In the genomic region with DNA sequence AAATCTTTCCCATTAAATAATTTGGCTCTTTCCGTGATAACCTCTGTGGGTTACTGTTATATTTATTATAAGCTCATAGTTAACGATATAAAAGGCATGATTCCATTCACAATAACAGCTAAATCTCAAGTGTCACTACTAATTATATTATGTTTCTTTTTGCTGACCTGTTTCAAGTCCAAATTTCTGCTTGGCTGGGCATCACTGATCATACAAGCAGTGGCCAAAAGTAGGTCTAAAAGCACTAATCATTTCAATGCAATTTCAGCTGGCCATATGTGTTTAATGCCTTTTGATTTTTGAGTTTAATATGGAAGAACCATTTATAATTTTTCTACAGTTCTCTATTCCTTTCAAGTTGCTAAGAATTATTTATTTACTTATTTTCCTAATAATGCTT, we compare ENCODE assay signal across 16 cellular contexts.
DNase-seq lines count a peak whose midpoint lies in the region; ATAC-seq and TF ChIP-seq lines count a peak whose summit lies in the region.
"Had no signal": no experiment of that assay in that cellular context is flagged by ENCODE, and none has a peak within 500 bp of the region (broad histone marks: within the 10 kb centered on the region; RNA-seq: fewer than 3 reads in every experiment).

No MANE protein-coding gene starts in this region.

- DNase-seq in BE2C = peak; percentile 50
- no peak for DNase-seq in IMR-90
- DNase-seq in NCI-H69 (lab: John Stamatoyannopoulos, UW) = peak; percentile 20
- DNase-seq in retinal pigment epithelial cell (ENCODE audit: low read depth) = peak; percentile 62
- DNase-seq in Right ventricle myocardium superior = no peak
- no peak for DNase-seq in SIG-M5 treated with dmso at 0.1 percent for 504 hours (lab: John Stamatoyannopoulos, UW; ENCODE audit: unreplicated experiment)
- DNase-seq in lower leg skin (ENCODE audit: low spot score in 2 of 2) = no peak
- DNase-seq: Caco-2; CD4-positive, CD25-positive, alpha-beta regulatory T cell; CD8-positive, alpha-beta T cell; DMS153; H9 had no signal

- peaks cover 5% of the 10 kb centered on the region for H3K9me1 ChIP-seq in IMR-90 (ENCODE audit: insufficient read depth, low read length)

- H3K18ac ChIP-seq in IMR-90 (ENCODE audit: low read depth, low read length) = peak overlapping the region; percentile 35; the same call in 1 of the 2 replicates

- no peak overlapping the region for H2BK15ac ChIP-seq in IMR-90 (ENCODE audit: low read depth, low read length)

- no peak overlapping the region for H2BK120ac ChIP-seq in IMR-90 (ENCODE audit: low read depth, low read length)

- no peak overlapping the region for H3K9ac ChIP-seq in IMR-90 (ENCODE audit: low read depth, low read length)
- H3K9ac ChIP-seq: BLaER1 had no signal

- no peak overlapping the region for H2AK9ac ChIP-seq in IMR-90 (replicated peaks; ENCODE audit: low read depth, low read length, poor library complexity)

- no peak overlapping the region for H4K8ac ChIP-seq in IMR-90 (ENCODE audit: low read depth in 2 of 2, low read length in 2 of 2)

- no peak for TF ChIP-seq CTCF in BE2C (IDR thresholded peaks at IDR 0.05; ENCODE audit: low read depth, low read length)
- no peak for TF ChIP-seq CTCF in IMR-90 (conservative IDR thresholded peaks at IDR 0.05; ENCODE audit: low read depth, low read length)
- TF ChIP-seq CTCF in retinal pigment epithelial cell (conservative IDR thresholded peaks at IDR 0.05; ENCODE audit: low read depth, low read length) = no peak
- no peak for TF ChIP-seq CTCF in lower leg skin (IDR thresholded peaks at IDR 0.05)

- H3K4ac ChIP-seq in IMR-90 (ENCODE audit: low read depth, low read length) = no peak overlapping the region

- H3K9me3 ChIP-seq in BE2C (no peaks in the 10 kb centered on the region), IMR-90 (ENCODE audit: control insufficient read depth, insufficient read depth, low read length) (0 out of 2 replicates have a peak, but pooled peaks cover 1% of the 10 kb centered on the region)
- H3K9me3 ChIP-seq: BLaER1, Caco-2 had no signal

- no peak overlapping the region for H3K14ac ChIP-seq in IMR-90 (replicated peaks; ENCODE audit: low read depth, low read length)

- H3K27me3 ChIP-seq in BE2C (no peaks in the 10 kb centered on the region; the same call in 1 of the 2 replicates), IMR-90 (ENCODE audit: control insufficient read depth, insufficient read depth, low read length) (no peaks in the 10 kb centered on the region)
- H3K27me3 ChIP-seq: BLaER1 had no signal

- no peak overlapping the region for H2BK20ac ChIP-seq in IMR-90 (ENCODE audit: low read depth, low read length)

- H3K56ac ChIP-seq in IMR-90 (ENCODE audit: extremely low read depth, insufficient read depth, low read length) = no peak overlapping the region

- H3K23ac ChIP-seq in IMR-90 (ENCODE audit: low read depth, low read length) = no peak overlapping the region

- dilution Hi-C loops in IMR-90 (cut with HindIII; ENCODE audit: low sequenced_read_pairs, unreplicated experiment) = no loop called here

- TF ChIP-seq POLR2A in IMR-90 (IDR thresholded peaks at IDR 0.05; ENCODE audit: low read depth, low read length) = no peak
- TF ChIP-seq POLR2A in lower leg skin (IDR thresholded peaks at IDR 0.05) = no peak

- intact Hi-C loops in IMR-90 (cut with micrococcal nuclease) = no loop called here
- intact Hi-C loops in Right ventricle myocardium superior (cut with DNase I) = no loop called here
- intact Hi-C loops in lower leg skin (cut with DNase I; ENCODE audit: low total_unique reads) = no loop called here

- TF ChIP-seq RAD21 in IMR-90 (IDR thresholded peaks at IDR 0.05; ENCODE audit: low read length) = no peak

- no peak overlapping the region for H2AK5ac ChIP-seq in IMR-90 (ENCODE audit: low read depth, low read length)

- H4K5ac ChIP-seq in IMR-90 (ENCODE audit: low read depth, low read length) = no peak overlapping the region

- H3K4me3 ChIP-seq in BE2C (ENCODE audit: low read depth, low read length) (no peak overlapping the region), IMR-90 (ENCODE audit: insufficient read depth, low read depth, low read length) (no peak overlapping the region), retinal pigment epithelial cell (ENCODE audit: low read length) (no peak overlapping the region), lower leg skin (ENCODE audit: low read depth, poor library complexity, severe bottlenecking) (no peak overlapping the region)
- H3K4me3 ChIP-seq: BLaER1, GM23338 had no signal

- POLR2A ChIA-PET in IMR-90 (lab: Charles Lee; ENCODE audit: unreplicated experiment) = no interaction called here

- WGBS in IMR-90 (ENCODE audit: extremely low coverage in 2 of 2, insufficient read length in 1 of 2), 2 experiments = no CpG with 5 or more reads among the region's 2 CpGs
- WGBS in lower leg skin, 2 donors = 73 to 86% methylated on average over 2 of the region's 2 CpGs

- peaks cover 12 to 28% of the 10 kb centered on the region in 2 experiments for H3K79me1 ChIP-seq in IMR-90 (ENCODE audit: low read depth in 1 of 2, low read length in 2 of 2)

- in situ Hi-C loops in IMR-90 (cut with MboI; ENCODE audit: low sequenced_read_pairs) = no loop called here

- no peak overlapping the region for H4K91ac ChIP-seq in IMR-90 (ENCODE audit: insufficient read depth, low read depth, low read length)

- CTCF ChIA-PET in IMR-90 (lab: Yijun Ruan, JAX) = no interaction called here

- H3K4me2 ChIP-seq in IMR-90 (ENCODE audit: low read depth, low read length) = no peak overlapping the region
- H3K4me2 ChIP-seq: BLaER1, GM23338 had no signal

- H2BK5ac ChIP-seq in IMR-90 (ENCODE audit: low read depth, low read length, poor library complexity, severe bottlenecking) = no peak overlapping the region

- no peak for ATAC-seq in IMR-90 (ENCODE audit: low read depth)
- no peak for ATAC-seq in Right ventricle myocardium superior (ENCODE audit: poor library complexity)
- ATAC-seq: CD8-positive, alpha-beta T cell; GM23338; HCT116 had no signal

- no TSS peak for BruUV-seq in IMR-90 (replicated peaks; lab: Mats Ljungman, UMichigan)

- H3K36me3 ChIP-seq in BE2C (no peaks in the 10 kb centered on the region), IMR-90 (ENCODE audit: control insufficient read depth, insufficient read depth, low read length) (peaks cover 6% of the 10 kb centered on the region; the same call in 1 of the 2 replicates)
- H3K36me3 ChIP-seq: BLaER1 had no signal

- peaks cover 14% of the 10 kb centered on the region for H3K4me1 ChIP-seq in BE2C
- H3K4me1 ChIP-seq in IMR-90 (ENCODE audit: control insufficient read depth, insufficient read depth, low read length) = peaks cover 7% of the 10 kb centered on the region
- H3K4me1 ChIP-seq: BLaER1 had no signal

- no peaks in the 10 kb centered on the region for H4K20me1 ChIP-seq in IMR-90 (ENCODE audit: insufficient read depth, low read length)
- H4K20me1 ChIP-seq: BLaER1 had no signal

- no peak overlapping the region for H3K27ac ChIP-seq in IMR-90 (ENCODE audit: insufficient read depth, low read length)
- H3K27ac ChIP-seq: BLaER1, C4-2B had no signal

- H2AFZ ChIP-seq in IMR-90 (replicated peaks; ENCODE audit: low read length, poor library complexity) = no peak overlapping the region
- H2AFZ ChIP-seq: GM23338 had no signal

TF ChIP-seq in IMR-90, 13 proteins besides CTCF, POLR2A, EP300 and RAD21:
- no peak for TF ChIP-seq CEBPB (IDR thresholded peaks at IDR 0.05; ENCODE audit: low read depth, low read length)
- no peak for TF ChIP-seq ELK1 (IDR thresholded peaks at IDR 0.05; ENCODE audit: borderline replicate concordance, low read depth, low read length)
- no peak for TF ChIP-seq FOS (IDR thresholded peaks at IDR 0.05; ENCODE audit: low read depth, low read length)
- TF ChIP-seq MAZ (IDR thresholded peaks at IDR 0.05; ENCODE audit: borderline replicate concordance, low read depth, low read length) = no peak
- no peak for TF ChIP-seq RFX5 (IDR thresholded peaks at IDR 0.05; ENCODE audit: low read depth, low read length)
- no peak for TF ChIP-seq MAFK (IDR thresholded peaks at IDR 0.05; ENCODE audit: low read depth, low read length)
- no peak for TF ChIP-seq RCOR1 (IDR thresholded peaks at IDR 0.05; ENCODE audit: insufficient replicate concordance, low read length)
- TF ChIP-seq MXI1 (IDR thresholded peaks at IDR 0.05; ENCODE audit: borderline replicate concordance, low read depth, low read length) = no peak
TF ChIP-seq in IMR-90: peak in this region for 0.

Comparison
In these comparisons a context has a peak if more than half of its experiments do, and no peak if none do; other contexts are left out.
1. DNase-seq: peak in BE2C (single experiment), NCI-H69 (single experiment) and retinal pigment epithelial cell (single experiment); none in IMR-90 (single experiment), Right ventricle myocardium superior (single experiment), SIG-M5 treated with dmso at 0.1 percent for 504 hours (single experiment) and lower leg skin (0 of 2).